In the genomic region with DNA sequence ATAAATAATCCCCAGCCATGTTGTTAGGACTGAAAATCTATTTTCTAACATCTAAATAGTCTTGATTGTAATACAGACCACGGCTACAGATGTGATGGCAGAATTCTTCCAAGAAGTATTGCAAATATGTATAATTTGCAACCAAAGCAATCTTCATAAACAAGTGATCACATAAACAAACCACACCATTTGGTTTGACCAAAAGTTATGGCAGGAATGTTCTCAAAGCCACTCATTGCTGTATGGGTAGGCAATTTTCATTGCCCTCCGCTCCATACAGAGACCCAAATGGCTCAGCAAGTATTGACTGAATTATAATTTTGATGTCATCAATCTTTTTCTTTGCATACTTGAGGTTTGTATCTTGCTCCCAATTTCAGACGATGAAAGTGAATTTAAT, we compare ENCODE assay signal across 1 cellular context.
TF ChIP-seq lines count a peak whose summit lies in the region.

No MANE protein-coding gene starts in this region.

TF ChIP-seq in IMR-90, 13 proteins besides CTCF, POLR2A, EP300 and RAD21:
- TF ChIP-seq BHLHE40 (IDR thresholded peaks at IDR 0.05; ENCODE audit: low read depth, low read length) (no peak), CHD1 (IDR thresholded peaks at IDR 0.05; ENCODE audit: low read depth, low read length) (no peak), RCOR1 (IDR thresholded peaks at IDR 0.05; ENCODE audit: insufficient replicate concordance, low read length) (no peak), MAFK (IDR thresholded peaks at IDR 0.05; ENCODE audit: low read depth, low read length) (0 out of 2 replicates have a peak, but pooled peaks have one; percentile 6), USF2 (IDR thresholded peaks at IDR 0.05; ENCODE audit: low read depth, low read length) (no peak), SMC3 (IDR thresholded peaks at IDR 0.05; ENCODE audit: low read depth, low read length) (no peak), CEBPB (IDR thresholded peaks at IDR 0.05; ENCODE audit: low read depth, low read length) (no peak)
- TF ChIP-seq, protein P1, sequence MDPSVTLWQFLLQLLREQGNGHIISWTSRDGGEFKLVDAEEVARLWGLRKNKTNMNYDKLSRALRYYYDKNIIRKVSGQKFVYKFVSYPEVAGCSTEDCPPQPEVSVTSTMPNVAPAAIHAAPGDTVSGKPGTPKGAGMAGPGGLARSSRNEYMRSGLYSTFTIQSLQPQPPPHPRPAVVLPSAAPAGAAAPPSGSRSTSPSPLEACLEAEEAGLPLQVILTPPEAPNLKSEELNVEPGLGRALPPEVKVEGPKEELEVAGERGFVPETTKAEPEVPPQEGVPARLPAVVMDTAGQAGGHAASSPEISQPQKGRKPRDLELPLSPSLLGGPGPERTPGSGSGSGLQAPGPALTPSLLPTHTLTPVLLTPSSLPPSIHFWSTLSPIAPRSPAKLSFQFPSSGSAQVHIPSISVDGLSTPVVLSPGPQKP (IDR thresholded peaks at IDR 0.05; ENCODE audit: borderline replicate concordance, low read depth, low read length): no peak
